In genomic region chr17:8125947-8126305, GRCh38 we compare ENCODE assay signal across 8 cellular contexts. TPM values are rescaled to one million over a fixed set of nuclear protein-coding genes. Genes with fewer than 3 reads are reported as not detected.
DNase-seq lines count a peak whose midpoint lies in the region; ATAC-seq and TF ChIP-seq lines count a peak whose summit lies in the region.

No MANE protein-coding gene starts in this region.

- H3K36me3 ChIP-seq in CD4-positive, CD25-positive, alpha-beta regulatory T cell (ENCODE audit: control insufficient read depth, insufficient read depth, low read length) = no peaks in the 10 kb centered on the region
- no peaks in the 10 kb centered on the region for H3K36me3 ChIP-seq in right atrium auricular region
- H3K36me3 ChIP-seq in skeletal muscle tissue (ENCODE audit: control insufficient read depth in 3 of 3, insufficient read depth in 3 of 3, low read length in 3 of 3) = no peaks in the 10 kb centered on the region

- ATAC-seq in CD4-positive, CD25-positive, alpha-beta regulatory T cell (ENCODE audit: low read depth in 2 of 2) = peak in 1 of 2 donors; percentile 7
- ATAC-seq in activated CD8-positive, alpha-beta T cell treated with anti-CD3 and anti-CD28 coated beads for 36 hours = no peak

- peak in 1 of 3 donors; percentile 28 for DNase-seq in CD4-positive, CD25-positive, alpha-beta regulatory T cell
- no peak for DNase-seq in HL-60 (ENCODE audit: low read depth in 1 of 2, low spot score in 1 of 2)
- no peak for DNase-seq in activated CD8-positive, alpha-beta T cell treated with anti-CD3 and anti-CD28 coated beads for 36 hours
- no peak for DNase-seq in right atrium auricular region (ENCODE audit: low spot score)
- no peak for DNase-seq in amniotic stem cell (lab: John Stamatoyannopoulos, UW)
- DNase-seq in NCI-H1092 treated with DMSO at 0.1 percent for 48 hours (lab: John Stamatoyannopoulos, UW) = no peak
- no peak for DNase-seq in NCI-H1048 (lab: John Stamatoyannopoulos, UW)

- H3K27ac ChIP-seq in CD4-positive, CD25-positive, alpha-beta regulatory T cell (ENCODE audit: insufficient read depth, low read length, poor library complexity, severe bottlenecking) = no peak overlapping the region
- H3K27ac ChIP-seq in HL-60 (replicated peaks) (no peak overlapping the region), right atrium auricular region (peak overlapping the region; percentile 76 to 83), skeletal muscle tissue (ENCODE audit: low read depth, low read length) (peak overlapping the region; percentile 30)

- H3K9ac ChIP-seq in skeletal muscle tissue (ENCODE audit: low read depth in 1 of 3, low read length in 3 of 3) = peak overlapping the region; percentile 48 to 64 (median 52)

- H3K36me3 Mint-ChIP-seq in CD4-positive, CD25-positive, alpha-beta regulatory T cell = no peaks in the 10 kb centered on the region
- peaks cover 3% of the 10 kb centered on the region for H3K36me3 Mint-ChIP-seq in activated CD8-positive, alpha-beta T cell treated with anti-CD3 and anti-CD28 coated beads for 36 hours (ENCODE audit: low read depth)

- H3K27me3 Mint-ChIP-seq in CD4-positive, CD25-positive, alpha-beta regulatory T cell = peaks cover 65% of the 10 kb centered on the region
- H3K27me3 Mint-ChIP-seq in activated CD8-positive, alpha-beta T cell treated with anti-CD3 and anti-CD28 coated beads for 36 hours = peaks cover 29% of the 10 kb centered on the region

- peak overlapping the region; percentile 80 for H3K4me3 ChIP-seq in CD4-positive, CD25-positive, alpha-beta regulatory T cell (ENCODE audit: low read depth, low read length)
- H3K4me3 ChIP-seq in HL-60 (replicated peaks; ENCODE audit: insufficient read depth, low read length) (peak overlapping the region; percentile 64), right atrium auricular region (peak overlapping the region; percentile 65 to 66), skeletal muscle tissue (ENCODE audit: low read length in 3 of 3) (peak overlapping the region; percentile 71 to 79 (median 78))

- peak overlapping the region; percentile 90 to 99 (median 91) for H3K27ac Mint-ChIP-seq in CD4-positive, CD25-positive, alpha-beta regulatory T cell
- H3K27ac Mint-ChIP-seq in activated CD8-positive, alpha-beta T cell treated with anti-CD3 and anti-CD28 coated beads for 36 hours = peak overlapping the region; percentile 90

- peaks cover 17 to 56% (median 42%) of the 10 kb centered on the region in 4 donors for H3K4me1 Mint-ChIP-seq in CD4-positive, CD25-positive, alpha-beta regulatory T cell
- H3K4me1 Mint-ChIP-seq in activated CD8-positive, alpha-beta T cell treated with anti-CD3 and anti-CD28 coated beads for 36 hours (ENCODE audit: low read depth) = peaks cover 43% of the 10 kb centered on the region

- intact Hi-C loops in activated CD8-positive, alpha-beta T cell treated with anti-CD3 and anti-CD28 coated beads for 36 hours (cut with micrococcal nuclease) = loop anchor here (2.0 to 10.0 kb wide), 2 partner anchors 27 to 169 kb away; partner anchors contain the start of genes PER1 and SLC25A35

- peaks cover 7% of the 10 kb centered on the region for H3K27me3 ChIP-seq in CD4-positive, CD25-positive, alpha-beta regulatory T cell (ENCODE audit: control insufficient read depth, insufficient read depth, low read length)
- H3K27me3 ChIP-seq in HL-60 (ENCODE audit: insufficient read depth, poor library complexity, severe bottlenecking) (peaks cover 11% of the 10 kb centered on the region), right atrium auricular region (no peaks in the 10 kb centered on the region), skeletal muscle tissue (ENCODE audit: control insufficient read depth in 3 of 3, insufficient read depth in 3 of 3, low read length in 3 of 3) (peaks cover 4 to 35% (median 32%) of the 10 kb centered on the region in 3 donors)

- peaks cover 0 to 17% (median 0%) of the 10 kb centered on the region in 7 donors for H3K9me3 Mint-ChIP-seq in CD4-positive, CD25-positive, alpha-beta regulatory T cell
- H3K9me3 Mint-ChIP-seq in activated CD8-positive, alpha-beta T cell treated with anti-CD3 and anti-CD28 coated beads for 36 hours = no peaks in the 10 kb centered on the region

- peaks cover 64% of the 10 kb centered on the region for H3K4me1 ChIP-seq in CD4-positive, CD25-positive, alpha-beta regulatory T cell (ENCODE audit: control insufficient read depth, insufficient read depth, low read length, poor library complexity, severe bottlenecking)
- H3K4me1 ChIP-seq in right atrium auricular region (peaks cover 0 to 61% of the 10 kb centered on the region in 2 donors), skeletal muscle tissue (ENCODE audit: control insufficient read depth in 3 of 3, insufficient read depth in 3 of 3, low read length in 3 of 3) (peaks cover 51 to 55% (median 55%) of the 10 kb centered on the region in 3 donors)

- CTCF ChIA-PET in activated CD8-positive, alpha-beta T cell treated with anti-CD3 and anti-CD28 coated beads for 36 hours (lab: Charles Lee) = interaction anchor here (1.7 to 2.4 kb wide), 2 partner anchors 13 to 33 kb away, joined by 4 to 11 read pairs; no protein-coding TSS in a partner anchor

- TF ChIP-seq CTCF in HL-60 (IDR thresholded peaks at IDR 0.05; ENCODE audit: insufficient read depth, low read length) (no peak), right atrium auricular region (IDR thresholded peaks at IDR 0.05) (no peak)
- TF ChIP-seq CTCF in activated CD8-positive, alpha-beta T cell treated with anti-CD3 and anti-CD28 coated beads for 36 hours (IDR thresholded peaks at IDR 0.05) = no peak

- no peaks in the 10 kb centered on the region for H3K9me3 ChIP-seq in CD4-positive, CD25-positive, alpha-beta regulatory T cell (ENCODE audit: control insufficient read depth in 2 of 2, low read length in 2 of 2)
- no peaks in the 10 kb centered on the region for H3K9me3 ChIP-seq in right atrium auricular region
- no peaks in the 10 kb centered on the region for H3K9me3 ChIP-seq in skeletal muscle tissue (ENCODE audit: control insufficient read depth in 3 of 3, low read length in 3 of 3)

- POLR2A ChIA-PET in activated CD8-positive, alpha-beta T cell treated with anti-CD3 and anti-CD28 coated beads for 36 hours (lab: Charles Lee) = interaction anchor here (0.6 to 3.3 kb wide), 6 partner anchors 12 to 96 kb away, joined by 4 to 24 read pairs (median 6); no protein-coding TSS in a partner anchor

- H3K4me3 Mint-ChIP-seq in CD4-positive, CD25-positive, alpha-beta regulatory T cell = peak overlapping the region; percentile 89 to 98 (median 93)
- H3K4me3 Mint-ChIP-seq in activated CD8-positive, alpha-beta T cell treated with anti-CD3 and anti-CD28 coated beads for 36 hours = peak overlapping the region; percentile 97

RNA-seq across cellular contexts. Expression of gene HES7, which starts 2.0 kb away (rescaled TPM):
- not detected for total RNA-seq in CD4-positive, CD25-positive, alpha-beta regulatory T cell
- polyA plus RNA-seq in CD4-positive, CD25-positive, alpha-beta regulatory T cell = not detected
- 1 to 10 TPM; 4.0 to 4.9 TPM for total RNA-seq in activated CD8-positive, alpha-beta T cell treated with anti-CD3 and anti-CD28 coated beads for 36 hours
- total RNA-seq in right atrium auricular region (not detected), skeletal muscle tissue (under 0.01 TPM)

RNA-seq across cellular contexts. Expression of gene ALOXE3, which starts 7.6 kb away (rescaled TPM):
- 0.15 TPM for total RNA-seq in CD4-positive, CD25-positive, alpha-beta regulatory T cell
- polyA plus RNA-seq in CD4-positive, CD25-positive, alpha-beta regulatory T cell = under 1 TPM in 3 of 4 donors, not detected in 1; 0.18 to 0.51 (median 0.42) TPM
- total RNA-seq in activated CD8-positive, alpha-beta T cell treated with anti-CD3 and anti-CD28 coated beads for 36 hours = under 1 TPM in 1 of 2 experiments, not detected in 1; 0.09 TPM
- total RNA-seq in right atrium auricular region = under 1 TPM in 1 of 2 donors, not detected in 1; 0.20 TPM
- total RNA-seq in skeletal muscle tissue = not detected

RNA-seq across cellular contexts. Expression of gene PER1, which starts 26.3 kb away (rescaled TPM):
- 1,740 TPM for total RNA-seq in CD4-positive, CD25-positive, alpha-beta regulatory T cell
- polyA plus RNA-seq in CD4-positive, CD25-positive, alpha-beta regulatory T cell = 1 to 10 TPM; 4.8 to 7.7 (median 6.2) TPM
- total RNA-seq in activated CD8-positive, alpha-beta T cell treated with anti-CD3 and anti-CD28 coated beads for 36 hours = 100 to 1,000 TPM; 123 to 129 TPM
- total RNA-seq in right atrium auricular region (10 to 100 TPM; 59.4 to 75.0 TPM), skeletal muscle tissue (37.1 TPM)

RNA-seq across cellular contexts. Expression of gene VAMP2, which starts 36.8 kb away (rescaled TPM):
- total RNA-seq in CD4-positive, CD25-positive, alpha-beta regulatory T cell = 205 TPM
- polyA plus RNA-seq in CD4-positive, CD25-positive, alpha-beta regulatory T cell = 10 to 100 TPM; 42.7 to 60.4 (median 59.3) TPM
- 10 to 100 TPM; 30.0 to 33.7 TPM for total RNA-seq in activated CD8-positive, alpha-beta T cell treated with anti-CD3 and anti-CD28 coated beads for 36 hours
- total RNA-seq in right atrium auricular region (10 to 100 TPM; 27.4 to 39.7 TPM), skeletal muscle tissue (8.4 TPM)

RNA-seq across cellular contexts. Expression of gene ALOX12B, which starts 38.4 kb away (rescaled TPM):
- total RNA-seq in CD4-positive, CD25-positive, alpha-beta regulatory T cell = not detected
- polyA plus RNA-seq in CD4-positive, CD25-positive, alpha-beta regulatory T cell = under 1 TPM in 3 of 4 donors, not detected in 1; 0.53 to 0.68 (median 0.67) TPM
- total RNA-seq in activated CD8-positive, alpha-beta T cell treated with anti-CD3 and anti-CD28 coated beads for 36 hours = 1 to 10 TPM; 4.3 to 5.2 TPM
- under 1 TPM in 1 of 2 donors, not detected in 1; 0.43 TPM for total RNA-seq in right atrium auricular region
- not detected for total RNA-seq in skeletal muscle tissue

Comparison
In these comparisons a context has a peak if more than half of its experiments do, and no peak if none do; other contexts are left out.
1. H3K27ac ChIP-seq: peak in right atrium auricular region (2 of 2) and skeletal muscle tissue (single experiment); none in CD4-positive, CD25-positive, alpha-beta regulatory T cell (single experiment) and HL-60 (single experiment).
2. RNA of gene PER1, which starts 26.3 kb away (total RNA-seq): 1,740 TPM in CD4-positive, CD25-positive, alpha-beta regulatory T cell (single experiment); 123 to 129 TPM in activated CD8-positive, alpha-beta T cell treated with anti-CD3 and anti-CD28 coated beads for 36 hours, 59.4 to 75.0 TPM in right atrium auricular region and 37.1 TPM in skeletal muscle tissue (single experiment); every median in the first group is over 10 times any median in the second.
3. Peak in every context shown above with its lines, with median percentiles within 50 percentile points of each other: H3K4me3 ChIP-seq.